ENCODE assay signal across 35 cellular contexts in genomic region chr12:535396-535795, GRCh38.
"Had no signal": no experiment of that assay in that cellular context is flagged by ENCODE, and none has a peak within 500 bp of the region (broad histone marks: within the 10 kb centered on the region; RNA-seq: fewer than 3 reads in every experiment).

No MANE protein-coding gene starts in this region.

- H3K27ac ChIP-seq: adrenal gland, body of pancreas, brain microvascular endothelial cell, breast epithelium, VCaP had no signal

- H3K27me3 Mint-ChIP-seq: activated CD4-positive, alpha-beta memory T cell treated with anti-CD3 and anti-CD28 coated beads, Interleukin-2, amount 10 ng/mL, durations not matched to agents 7 days and 5 days; activated T-helper 17 cell treated with anti-CD3 and anti-CD28 coated beads, Interleukin-2, amount 50 U/mL, for 72 hours had no signal

- DNase-seq: activated B cell treated with CpG ODN at 0.5 μM for 24 hours; activated CD4-positive, alpha-beta memory T cell treated with anti-CD3 and anti-CD28 coated beads, Interleukin-2, amount 10 ng/mL, durations not matched to agents 7 days and 5 days; activated CD4-positive, alpha-beta T cell treated with anti-CD3 and anti-CD28 coated beads for 4 hours; activated CD4-positive, alpha-beta T cell treated with anti-CD3 and anti-CD28 coated beads, Interleukin-2, amount 10 ng/mL, durations not matched to agents 7 days and 5 days; activated CD4-positive, alpha-beta T cell treated with anti-CD3 and anti-CD28 coated beads, Interleukin-2, amount 50 U/mL, for 48 hours; activated CD4-positive, CD25-positive, alpha-beta regulatory T cell treated with anti-CD3 and anti-CD28 coated beads, Interleukin-2, amount 50 U/mL, for 72 hours; activated CD8-positive, alpha-beta memory T cell treated with anti-CD3 and anti-CD28 coated beads, Interleukin-2, amount 50 U/mL, for 4 hours; activated effector memory CD4-positive, alpha-beta T cell treated with anti-CD3 and anti-CD28 coated beads, Interleukin-2, amount 50 U/mL, for 16 hours; activated gamma-delta T cell treated with Interleukin-2 at 50 U/mL for 16 hours; activated naive CD4-positive, alpha-beta T cell; activated naive CD4-positive, alpha-beta T cell treated with anti-CD3 and anti-CD28 coated beads for 36 hours; activated naive CD4-positive, alpha-beta T cell treated with anti-CD3 and anti-CD28 coated beads, Interleukin-2, amount 50 U/mL, for 16 hours; activated naive CD8-positive, alpha-beta T cell treated with anti-CD3 and anti-CD28 coated beads for 36 hours; activated T-cell treated with anti-CD3 and anti-CD28 coated beads for 4 hours; activated T-cell treated with anti-CD3 and anti-CD28 coated beads, Interleukin-2, amount 50 U/mL, for 1 hour; activated T-cell treated with anti-CD3 and anti-CD28 coated beads, Interleukin-2, amount 50 U/mL, for 4 hours; activated T-cell treated with anti-CD3 and anti-CD28 coated beads, Interleukin-2, amount 50 U/mL, for 72 hours; adrenal gland; amniotic stem cell; aorta; body of pancreas; brain microvascular endothelial cell; central memory CD4-positive, alpha-beta T cell; T-helper 1 cell; T-helper 2 cell; T-helper 9 cell had no signal

- ATAC-seq: activated naive CD4-positive, alpha-beta T cell treated with anti-CD3 and anti-CD28 coated beads, Interleukin-2, amount 50 U/mL, for 72 hours; activated T-cell treated with anti-CD3 and anti-CD28 coated beads, Interleukin-2, amount 50 U/mL, for 4 hours; activated T-cell treated with anti-CD3 and anti-CD28 coated beads, Interleukin-2, amount 50 U/mL, for 72 hours; activated T-helper 17 cell treated with anti-CD3 and anti-CD28 coated beads, Interleukin-2, amount 50 U/mL, for 72 hours; body of pancreas had no signal

- H3K4me3 ChIP-seq: adrenal gland, body of pancreas, breast epithelium had no signal

- H3K4me1 ChIP-seq: breast epithelium had no signal

- FAIRE-seq: astrocyte, TTC549 had no signal

- H3K27ac Mint-ChIP-seq: activated B cell treated with CpG ODN at 0.5 μM for 24 hours; activated CD4-positive, alpha-beta memory T cell treated with anti-CD3 and anti-CD28 coated beads, Interleukin-2, amount 10 ng/mL, durations not matched to agents 7 days and 5 days; activated CD4-positive, alpha-beta T cell treated with anti-CD3 and anti-CD28 coated beads, Interleukin-2, amount 10 ng/mL, durations not matched to agents 7 days and 5 days; activated naive CD4-positive, alpha-beta T cell treated with anti-CD3 and anti-CD28 coated beads for 36 hours; activated naive CD4-positive, alpha-beta T cell treated with anti-CD3 and anti-CD28 coated beads, Interleukin-2, amount 50 U/mL, for 72 hours; activated naive CD8-positive, alpha-beta T cell treated with anti-CD3 and anti-CD28 coated beads for 36 hours; activated T-cell treated with anti-CD3 and anti-CD28 coated beads, Interleukin-2, amount 50 U/mL, for 72 hours; activated T-helper 1 cell treated with anti-CD3 and anti-CD28 coated beads, Interleukin-12 subunit alpha, Interleukin-12 subunit beta, Interleukin-2, Interleukin-4 antibody, amounts not matched to agents 30 ng/mL and 10 ng/mL and 1 ng/mL, durations not matched to agents 14 hours and 24 hours and 36 hours; activated T-helper 17 cell treated with anti-CD3 and anti-CD28 coated beads, Interleukin-2, amount 50 U/mL, for 72 hours; T-helper 1 cell treated with Interleukin-12 subunit alpha and Interleukin-12 subunit beta and Interleukin-4 antibody, amounts not matched to agents 30 μg/mL and 1 μg/mL, for 36 hours; T-helper 2 cell treated with Interferon-gamma antibody and Interleukin-4, amounts not matched to agents 5 μg/mL and 100 μg/mL, for 36 hours had no signal

- H3K36me3 ChIP-seq: adrenal gland, brain microvascular endothelial cell, breast epithelium had no signal

- H3K4me3 Mint-ChIP-seq: activated B cell treated with CpG ODN at 0.5 μM for 24 hours; activated CD4-positive, alpha-beta memory T cell treated with anti-CD3 and anti-CD28 coated beads, Interleukin-2, amount 10 ng/mL, durations not matched to agents 7 days and 5 days; activated CD4-positive, alpha-beta T cell treated with anti-CD3 and anti-CD28 coated beads, Interleukin-2, amount 10 ng/mL, durations not matched to agents 7 days and 5 days; activated naive CD4-positive, alpha-beta T cell treated with anti-CD3 and anti-CD28 coated beads for 36 hours; activated naive CD8-positive, alpha-beta T cell treated with anti-CD3 and anti-CD28 coated beads for 36 hours; activated T-cell treated with anti-CD3 and anti-CD28 coated beads, Interleukin-2, amount 50 U/mL, for 4 hours; activated T-cell treated with anti-CD3 and anti-CD28 coated beads, Interleukin-2, amount 50 U/mL, for 72 hours; activated T-helper 1 cell treated with anti-CD3 and anti-CD28 coated beads, Interleukin-12 subunit alpha, Interleukin-12 subunit beta, Interleukin-2, Interleukin-4 antibody, amounts not matched to agents 30 ng/mL and 10 ng/mL and 1 ng/mL, durations not matched to agents 14 hours and 24 hours and 36 hours; activated T-helper 17 cell treated with anti-CD3 and anti-CD28 coated beads, Interleukin-2, amount 50 U/mL, for 72 hours; T-helper 1 cell treated with Interleukin-12 subunit alpha and Interleukin-12 subunit beta and Interleukin-4 antibody, amounts not matched to agents 30 μg/mL and 1 μg/mL, for 36 hours; T-helper 2 cell treated with Interferon-gamma antibody and Interleukin-4, amounts not matched to agents 5 μg/mL and 100 μg/mL, for 36 hours had no signal

- H3K9me3 ChIP-seq: adrenal gland, body of pancreas had no signal

- H3K4me1 Mint-ChIP-seq: activated B cell treated with CpG ODN at 0.5 μM for 24 hours had no signal
